In genomic region chr19:40576181-40576584, GRCh38 we compare ENCODE assay signal across 8 cellular contexts. TPM values are rescaled to one million over a fixed set of nuclear protein-coding genes. Genes with fewer than 3 reads are reported as not detected.
A peak's percentile ranks its signal among the peaks of the same experiment; 100 is the strongest.
DNase-seq lines count a peak whose midpoint lies in the region; ATAC-seq and TF ChIP-seq lines count a peak whose summit lies in the region.

No MANE protein-coding gene starts in this region.

- no peaks in the 10 kb centered on the region for H3K36me3 ChIP-seq in testis (ENCODE audit: low read depth, missing control alignments)

- intact Hi-C loops in testis (cut with DNase I; ENCODE audit: low total_unique reads), result no loop called here

- 8 to 10% methylated on average over 18 to 19 of the region's 19 CpGs for WGBS in testis, 2 donors

- no peaks in the 10 kb centered on the region for H3K9me3 ChIP-seq in testis

- H3K4me1 Mint-ChIP-seq in immature natural killer cell, result peaks cover 19 to 32% of the 10 kb centered on the region in 2 donors

- H3K4me3 ChIP-seq in HL-60 (replicated peaks; ENCODE audit: insufficient read depth, low read length) (peak overlapping the region; percentile 62), testis (peak overlapping the region; percentile 82)

- DNase-seq in activated effector memory CD4-positive, alpha-beta T cell treated with anti-CD3 and anti-CD28 coated beads, Interleukin-2, amount 50 U/mL, for 16 hours, result peak; percentile 74
- no peak for DNase-seq in activated effector memory CD4-positive, alpha-beta T cell treated with Interleukin-2 at 50 U/mL for 16 hours
- DNase-seq in HL-60 (ENCODE audit: low read depth in 1 of 2, low spot score in 1 of 2), result no peak
- no peak for DNase-seq in activated naive CD4-positive, alpha-beta T cell treated with anti-CD3 and anti-CD28 coated beads, Interleukin-2, amount 50 U/mL, for 72 hours (ENCODE audit: low spot score in 2 of 2)
- DNase-seq in immature natural killer cell, result no peak
- DNase-seq in testis, result no peak
- no peak for DNase-seq in AML-193 (lab: John Stamatoyannopoulos, UW)
- no peak for DNase-seq in HPDE6-E6E7 (ENCODE audit: extremely low spot score)

- peaks cover 15 to 18% of the 10 kb centered on the region in 2 donors for H3K36me3 Mint-ChIP-seq in activated naive CD4-positive, alpha-beta T cell treated with anti-CD3 and anti-CD28 coated beads, Interleukin-2, amount 50 U/mL, for 72 hours
- H3K36me3 Mint-ChIP-seq in immature natural killer cell, result peaks cover 8 to 14% (median 10%) of the 10 kb centered on the region in 3 donors

- no peak for TF ChIP-seq POLR2A in testis (IDR thresholded peaks at IDR 0.05)

- TF ChIP-seq CTCF in HL-60 (IDR thresholded peaks at IDR 0.05; ENCODE audit: insufficient read depth, low read length), result no peak
- TF ChIP-seq CTCF in testis (IDR thresholded peaks at IDR 0.05), result no peak

- ATAC-seq in activated naive CD4-positive, alpha-beta T cell treated with anti-CD3 and anti-CD28 coated beads, Interleukin-2, amount 50 U/mL, for 72 hours, result peak; percentile 43 to 49

- no peak overlapping the region; the same call in 1 of the 2 replicates for H3K27ac ChIP-seq in HL-60 (replicated peaks)
- H3K27ac ChIP-seq in testis, result peak overlapping the region in 1 of 2 donors; percentile 76

- H3K4me3 Mint-ChIP-seq in immature natural killer cell, result peak overlapping the region; percentile 86 to 93 (median 88)

- no peaks in the 10 kb centered on the region for H3K4me1 ChIP-seq in testis

- no peaks in the 10 kb centered on the region for H3K9me3 Mint-ChIP-seq in activated naive CD4-positive, alpha-beta T cell treated with anti-CD3 and anti-CD28 coated beads, Interleukin-2, amount 50 U/mL, for 72 hours
- no peaks in the 10 kb centered on the region for H3K9me3 Mint-ChIP-seq in immature natural killer cell

- H3K27me3 Mint-ChIP-seq in immature natural killer cell (ENCODE audit: low read depth in 3 of 3), result peaks cover 0 to 5% (median 2%) of the 10 kb centered on the region in 3 donors

- H3K27ac Mint-ChIP-seq in activated naive CD4-positive, alpha-beta T cell treated with anti-CD3 and anti-CD28 coated beads, Interleukin-2, amount 50 U/mL, for 72 hours, result peak overlapping the region; percentile 72 to 86
- H3K27ac Mint-ChIP-seq in immature natural killer cell, result peak overlapping the region; percentile 50 to 90 (median 82)

- H3K27me3 ChIP-seq in HL-60 (ENCODE audit: insufficient read depth, poor library complexity, severe bottlenecking) (no peaks in the 10 kb centered on the region), testis (no peaks in the 10 kb centered on the region)

RNA-seq across cellular contexts. Expression of gene SHKBP1, which starts 0.5 kb away (rescaled TPM):
- 100 to 1,000 TPM; 108 to 173 TPM for total RNA-seq in activated naive CD4-positive, alpha-beta T cell treated with anti-CD3 and anti-CD28 coated beads, Interleukin-2, amount 50 U/mL, for 72 hours
- 100 to 1,000 TPM; 115 to 186 (median 156) TPM for polyA plus RNA-seq in immature natural killer cell
- total RNA-seq in testis, result 10 to 100 TPM; 35.6 to 56.3 TPM
- 37.2 TPM for polyA plus RNA-seq in testis (ENCODE audit: insufficient read depth, low read depth, low replicate concordance)

RNA-seq across cellular contexts. Expression of gene LTBP4, which starts 25.0 kb away (rescaled TPM):
- total RNA-seq in activated naive CD4-positive, alpha-beta T cell treated with anti-CD3 and anti-CD28 coated beads, Interleukin-2, amount 50 U/mL, for 72 hours, result 100 to 1,000 TPM; 178 to 245 TPM
- polyA plus RNA-seq in immature natural killer cell, result 10 to 100 TPM in 2 of 3 donors, 1 to 10 TPM in 1; 8.9 to 21.5 (median 18.8) TPM
- total RNA-seq in testis, result 100 to 1,000 TPM; 309 to 417 TPM
- polyA plus RNA-seq in testis (ENCODE audit: insufficient read depth, low read depth, low replicate concordance), result 270 TPM
